8 cellular contexts compared by ENCODE assay signal in genomic region chr14:36319899-36320209, GRCh38. TPM values are rescaled to one million over a fixed set of nuclear protein-coding genes. Genes with fewer than 3 reads are reported as not detected.
DNase-seq lines count a peak whose midpoint lies in the region; ATAC-seq and TF ChIP-seq lines count a peak whose summit lies in the region.

No MANE protein-coding gene starts in this region.

- no peaks in the 10 kb centered on the region for H3K36me3 ChIP-seq in sigmoid colon

- H2AFZ ChIP-seq in H9 (ENCODE audit: low read length), result no peak overlapping the region

- no peaks in the 10 kb centered on the region for H4K20me1 ChIP-seq in H9 (ENCODE audit: control insufficient read depth, insufficient read depth, insufficient read length)

- no peaks in the 10 kb centered on the region for H3K4me1 ChIP-seq in H9 (ENCODE audit: insufficient read depth, low read length)
- peaks cover 0 to 26% (median 15%) of the 10 kb centered on the region in 4 donors for H3K4me1 ChIP-seq in sigmoid colon

- peaks cover 3% of the 10 kb centered on the region for H3K23me2 ChIP-seq in H9 (ENCODE audit: insufficient read length, low read depth, low read length, poor library complexity, severe bottlenecking)

- H3K4me1 Mint-ChIP-seq in H9, result peaks cover 19 to 33% of the 10 kb centered on the region in 2 experiments

- intact Hi-C loops in sigmoid colon (cut with DNase I), result no loop called here

- no peak overlapping the region for H2BK5ac ChIP-seq in H9 (ENCODE audit: insufficient read length, low read length)

- ATAC-seq in HG03571 (IDR thresholded peaks at IDR 0.05; ENCODE audit: unreplicated experiment), result no peak
- no peak for ATAC-seq in HG03439 (IDR thresholded peaks at IDR 0.05; ENCODE audit: unreplicated experiment)
- ATAC-seq in GM19023 (IDR thresholded peaks at IDR 0.05; ENCODE audit: unreplicated experiment), result no peak
- no peak for ATAC-seq in HG02610 (IDR thresholded peaks at IDR 0.05; ENCODE audit: unreplicated experiment)

- H3K18ac ChIP-seq in H9 (ENCODE audit: insufficient read length, low read depth, low read length), result peak overlapping the region; percentile 84

- CTCF ChIA-PET in RWPE1 (lab: Yijun Ruan, JAX), result interaction anchor here (0.7 to 0.9 kb wide), 2 partner anchors 148 to 204 kb away, joined by 3 to 4 read pairs; no protein-coding TSS in a partner anchor

- H3K23ac ChIP-seq in H9 (ENCODE audit: insufficient read length, low read depth, low read length), result no peak overlapping the region

- TF ChIP-seq CTCF in H9 (conservative IDR thresholded peaks at IDR 0.05) (no peak), RWPE1 (conservative IDR thresholded peaks at IDR 0.05; ENCODE audit: low read depth) (no peak), sigmoid colon (IDR thresholded peaks at IDR 0.05) (no peak)

- peak overlapping the region; percentile 62 to 91 (median 79) for H3K4me3 ChIP-seq in sigmoid colon

- no peak overlapping the region for H2BK12ac ChIP-seq in H9 (ENCODE audit: insufficient read length, low read depth, low read length)

- no peak overlapping the region for H3K27ac ChIP-seq in H9 (ENCODE audit: insufficient read length, low read depth, low read length)
- peak overlapping the region; percentile 83 for H3K27ac ChIP-seq in RWPE1
- peak overlapping the region; percentile 79 to 87 (median 84) for H3K27ac ChIP-seq in sigmoid colon

- no peak for TF ChIP-seq POLR2A in sigmoid colon (IDR thresholded peaks at IDR 0.05)

- POLR2A ChIA-PET in RWPE1 (lab: Yijun Ruan, JAX; ENCODE audit: low non-redundant PET), result no interaction called here

- no peaks in the 10 kb centered on the region for H3K27me3 ChIP-seq in H9 (ENCODE audit: insufficient read depth, low read length)
- no peaks in the 10 kb centered on the region for H3K27me3 ChIP-seq in sigmoid colon

- H4K8ac ChIP-seq in H9 (replicated peaks; ENCODE audit: insufficient read length, low read depth, low read length), result no peak overlapping the region

- H3T11ph ChIP-seq in H9 (ENCODE audit: low read length), result no peak overlapping the region

- H2BK120ac ChIP-seq in H9 (ENCODE audit: low read depth, low read length, poor library complexity, severe bottlenecking), result no peak overlapping the region

- H4K91ac ChIP-seq in H9 (ENCODE audit: insufficient read length, low read depth, low read length), result no peak overlapping the region

- H3K27ac Mint-ChIP-seq in H9, result peak overlapping the region; percentile 97 to 98 (median 98)

- peak overlapping the region; percentile 93 for H3K14ac ChIP-seq in H9 (ENCODE audit: insufficient read depth, low read length)

- no peaks in the 10 kb centered on the region for H3K79me1 ChIP-seq in H9 (ENCODE audit: insufficient read depth, low read depth, low read length, poor library complexity, severe bottlenecking)

- H3K9ac ChIP-seq in H9 (ENCODE audit: extremely low read depth, insufficient read length, low read length), result peak overlapping the region; percentile 94

- no CpG with 5 or more reads among the region's 11 CpGs for WGBS in H9 (ENCODE audit: extremely low coverage, insufficient read length, low lambda C conversion rate)
- 0 to 1% methylated on average over 11 of the region's 11 CpGs for WGBS in sigmoid colon, 2 donors

- no peak overlapping the region for H3K56ac ChIP-seq in H9 (ENCODE audit: insufficient read length, low read depth, low read length)

- H3K9me3 ChIP-seq in H9 (ENCODE audit: control insufficient read depth, low read depth, low read length) (no peaks in the 10 kb centered on the region), sigmoid colon (no peaks in the 10 kb centered on the region)

- TF ChIP-seq EP300 in sigmoid colon (IDR thresholded peaks at IDR 0.05), result no peak

- no peak overlapping the region for H3K4ac ChIP-seq in H9 (ENCODE audit: low read depth, low read length)

- DNase-seq in H9 (no peak), RWPE1 (ENCODE audit: low spot score) (no peak), fibroblast of peridontal ligament (ENCODE audit: extremely low read depth) (peak; percentile 41), sigmoid colon (no peak)

- peaks cover 0 to 4% of the 10 kb centered on the region in 2 experiments; a peak in 2 of 5 replicates for H3K9me3 Mint-ChIP-seq in H9

- H2AK5ac ChIP-seq in H9 (ENCODE audit: insufficient read length, low read length), result no peak overlapping the region

- no peak overlapping the region for H4K5ac ChIP-seq in H9 (ENCODE audit: insufficient read length, low read depth, low read length)

- H3K36me3 Mint-ChIP-seq in H9 (ENCODE audit: insufficient read depth in 1 of 3, low read depth in 3 of 3), result no peaks in the 10 kb centered on the region

- H2BK15ac ChIP-seq in H9 (ENCODE audit: low read depth, low read length), result no peak overlapping the region

- H3K79me2 ChIP-seq in H9 (ENCODE audit: insufficient read depth, low read length), result peaks cover 8% of the 10 kb centered on the region; the same call in 1 of the 2 replicates

- H3K4me2 ChIP-seq in H9 (ENCODE audit: insufficient read depth, insufficient read length, low read length), result peak overlapping the region; percentile 79

- peaks cover 18% of the 10 kb centered on the region for H3K27me3 Mint-ChIP-seq in H9 (ENCODE audit: low read depth)

- peak overlapping the region; percentile 91 to 94 for H3K4me3 Mint-ChIP-seq in H9

- H2BK20ac ChIP-seq in H9 (ENCODE audit: low read depth, low read length, poor library complexity, severe bottlenecking), result no peak overlapping the region

RNA-seq across cellular contexts. Expression of gene MBIP, which starts 0.6 kb away (rescaled TPM):
- total RNA-seq in H9 (2021) (29.6 and 31.4 TPM in 2 replicates), sigmoid colon (10 to 100 TPM; 15.6 to 26.4 (median 21.0) TPM)
- polyA plus RNA-seq in sigmoid colon, result 10 to 100 TPM; 12.4 to 22.2 (median 22.2) TPM
